ENCODE assay signal across 34 cellular contexts in the genomic region with DNA sequence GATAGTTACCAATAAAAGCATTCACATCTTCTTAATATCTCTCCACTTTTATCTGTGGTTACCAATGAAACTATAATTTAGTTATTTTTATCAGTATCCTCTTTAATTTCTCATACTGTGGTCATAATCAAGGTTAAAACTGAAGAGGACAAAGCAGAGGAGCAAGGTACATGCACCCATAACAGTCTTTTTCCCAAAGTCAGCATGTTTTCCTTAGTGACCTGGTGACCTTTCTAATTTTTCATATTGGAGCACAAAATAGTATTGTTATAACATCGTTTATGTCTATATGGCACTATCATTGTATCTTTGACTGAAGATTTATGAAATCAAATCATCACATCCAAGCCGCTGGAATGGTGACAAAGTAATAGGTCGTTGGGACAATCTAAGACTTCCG.
"Had no signal": no experiment of that assay in that cellular context is flagged by ENCODE, and none has a peak within 500 bp of the region (broad histone marks: within the 10 kb centered on the region; RNA-seq: fewer than 3 reads in every experiment).

No MANE protein-coding gene starts in this region.

- H3K27me3 ChIP-seq: adrenal gland, ascending aorta, body of pancreas, brain microvascular endothelial cell, breast epithelium, cardiac muscle cell had no signal

- ATAC-seq: activated naive CD4-positive, alpha-beta T cell treated with anti-CD3 and anti-CD28 coated beads, Interleukin-2, amount 50 U/mL, for 72 hours; activated naive CD8-positive, alpha-beta T cell treated with anti-CD3 and anti-CD28 coated beads, Interleukin-2, amount 50 U/mL, for 24 hours; activated T-cell treated with anti-CD3 and anti-CD28 coated beads, Interleukin-2, amount 50 U/mL, for 4 hours; activated T-cell treated with anti-CD3 and anti-CD28 coated beads, Interleukin-2, amount 50 U/mL, for 72 hours; activated T-helper 17 cell treated with anti-CD3 and anti-CD28 coated beads, Interleukin-2, amount 50 U/mL, for 72 hours; body of pancreas had no signal

- H3K4me3 ChIP-seq: adrenal gland, ascending aorta, body of pancreas, breast epithelium, cardiac muscle cell had no signal

- H3K27ac ChIP-seq: adrenal gland, ascending aorta, body of pancreas, brain microvascular endothelial cell, breast epithelium, cardiac muscle cell had no signal

- DNase-seq: activated effector memory CD4-positive, alpha-beta T cell treated with anti-CD3 and anti-CD28 coated beads, Interleukin-2, amount 50 U/mL, for 16 hours; activated effector memory CD4-positive, alpha-beta T cell treated with Interleukin-2 at 50 U/mL for 16 hours; activated gamma-delta T cell; activated gamma-delta T cell treated with Interleukin-2 at 50 U/mL for 16 hours; activated naive CD4-positive, alpha-beta T cell; activated naive CD4-positive, alpha-beta T cell treated with anti-CD3 and anti-CD28 coated beads for 36 hours; activated naive CD4-positive, alpha-beta T cell treated with anti-CD3 and anti-CD28 coated beads, Interleukin-2, amount 10 ng/mL, durations not matched to agents 7 days and 5 days; activated naive CD4-positive, alpha-beta T cell treated with anti-CD3 and anti-CD28 coated beads, Interleukin-2, amount 50 U/mL, for 16 hours; activated naive CD4-positive, alpha-beta T cell treated with Interleukin-2 at 50 U/mL for 16 hours; activated naive CD8-positive, alpha-beta T cell treated with anti-CD3 and anti-CD28 coated beads for 36 hours; activated naive CD8-positive, alpha-beta T cell treated with anti-CD3 and anti-CD28 coated beads, Interleukin-2, amount 10 ng/mL, durations not matched to agents 7 days and 5 days; activated naive CD8-positive, alpha-beta T cell treated with anti-CD3 and anti-CD28 coated beads, Interleukin-2, amount 50 U/mL, for 24 hours; activated T-cell treated with anti-CD3 and anti-CD28 coated beads, Interleukin-2, amount 50 U/mL, for 1 hour; activated T-cell treated with anti-CD3 and anti-CD28 coated beads, Interleukin-2, amount 50 U/mL, for 24 hours; activated T-cell treated with anti-CD3 and anti-CD28 coated beads, Interleukin-2, amount 50 U/mL, for 4 hours; activated T-cell treated with anti-CD3 and anti-CD28 coated beads, Interleukin-2, amount 50 U/mL, for 48 hours; activated T-cell treated with anti-CD3 and anti-CD28 coated beads, Interleukin-2, amount 50 U/mL, for 72 hours; adrenal gland; amniotic stem cell; amygdala; anterior cingulate cortex; aorta; body of pancreas; brain microvascular endothelial cell; caudate nucleus; central memory CD4-positive, alpha-beta T cell; cerebellar nuclear complex had no signal

- FAIRE-seq: astrocyte, bronchial epithelial cell had no signal

- H3K36me3 ChIP-seq: adrenal gland, ascending aorta, brain microvascular endothelial cell, breast epithelium, cardiac muscle cell had no signal

- H3K9me3 ChIP-seq: adrenal gland, ascending aorta, body of pancreas, breast epithelium had no signal

- H3K4me1 ChIP-seq: adrenal gland, ascending aorta, body of pancreas, breast epithelium had no signal
